ENCODE assay signal across 12 cellular contexts in the genomic region with DNA sequence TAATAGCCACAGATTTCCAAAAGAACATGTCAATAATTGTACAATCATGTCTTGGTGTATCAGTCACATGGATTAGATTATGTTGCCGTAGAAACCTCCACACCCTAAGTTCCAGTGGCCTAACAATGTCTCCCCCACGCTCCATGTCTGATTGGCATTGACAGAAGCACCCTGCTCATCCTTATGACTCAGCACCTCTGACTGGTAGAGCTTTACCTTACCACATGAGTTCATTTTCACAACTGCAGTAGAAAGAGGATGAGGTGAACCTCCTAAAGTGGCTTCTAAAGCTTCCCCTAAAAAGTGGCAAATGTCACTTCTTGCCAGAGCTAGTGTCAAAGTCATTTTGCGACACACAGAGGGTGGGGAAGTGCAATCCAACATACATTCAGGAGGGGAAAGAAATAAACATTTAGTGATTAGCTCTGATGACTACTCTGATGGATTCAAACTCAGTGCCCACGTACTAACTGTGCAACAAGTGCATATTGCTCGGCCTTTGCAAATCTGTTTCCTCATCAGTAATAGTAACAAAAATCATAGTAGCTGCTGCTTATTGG. TPM values are rescaled to one million over a fixed set of nuclear protein-coding genes. Genes with fewer than 3 reads are reported as not detected.
DNase-seq lines count a peak whose midpoint lies in the region; ATAC-seq lines count a peak whose summit lies in the region.
"Had no signal": no experiment of that assay in that cellular context is flagged by ENCODE, and none has a peak within 500 bp of the region (broad histone marks: within the 10 kb centered on the region; RNA-seq: fewer than 3 reads in every experiment).

No MANE protein-coding gene starts in this region.

- no peak overlapping the region for H3K27ac Mint-ChIP-seq in activated naive CD8-positive, alpha-beta T cell treated with anti-CD3 and anti-CD28 coated beads, Interleukin-2, amount 50 U/mL, for 24 hours
- H3K27ac Mint-ChIP-seq in activated naive CD8-positive, alpha-beta T cell treated with anti-CD3 and anti-CD28 coated beads for 36 hours = no peak overlapping the region

- peaks cover 9% of the 10 kb centered on the region for H3K27me3 Mint-ChIP-seq in activated naive CD8-positive, alpha-beta T cell treated with anti-CD3 and anti-CD28 coated beads, Interleukin-2, amount 50 U/mL, for 24 hours
- no peaks in the 10 kb centered on the region for H3K27me3 Mint-ChIP-seq in activated naive CD8-positive, alpha-beta T cell treated with anti-CD3 and anti-CD28 coated beads for 36 hours

- DNase-seq in activated naive CD8-positive, alpha-beta T cell treated with anti-CD3 and anti-CD28 coated beads, Interleukin-2, amount 50 U/mL, for 24 hours = no peak
- no peak for DNase-seq in activated naive CD8-positive, alpha-beta T cell treated with anti-CD3 and anti-CD28 coated beads for 36 hours
- DNase-seq in RPMI8226 = peak; percentile 17
- no peak for DNase-seq in SK-N-DZ (ENCODE audit: low spot score)
- no peak for DNase-seq in KG1 (lab: John Stamatoyannopoulos, UW)
- no peak for DNase-seq in NCI-H1417 (lab: John Stamatoyannopoulos, UW)
- DNase-seq in NCI-H1694 (lab: John Stamatoyannopoulos, UW) = no peak
- DNase-seq: adrenal gland, erythroblast, left cardiac atrium, right cardiac atrium had no signal

- no peaks in the 10 kb centered on the region for H3K4me1 Mint-ChIP-seq in activated naive CD8-positive, alpha-beta T cell treated with anti-CD3 and anti-CD28 coated beads, Interleukin-2, amount 50 U/mL, for 24 hours
- no peaks in the 10 kb centered on the region for H3K4me1 Mint-ChIP-seq in activated naive CD8-positive, alpha-beta T cell treated with anti-CD3 and anti-CD28 coated beads for 36 hours

- no peak overlapping the region for H3K4me3 Mint-ChIP-seq in activated naive CD8-positive, alpha-beta T cell treated with anti-CD3 and anti-CD28 coated beads, Interleukin-2, amount 50 U/mL, for 24 hours
- no peak overlapping the region for H3K4me3 Mint-ChIP-seq in activated naive CD8-positive, alpha-beta T cell treated with anti-CD3 and anti-CD28 coated beads for 36 hours

- peaks cover 6% of the 10 kb centered on the region for H3K9me3 Mint-ChIP-seq in activated naive CD8-positive, alpha-beta T cell treated with anti-CD3 and anti-CD28 coated beads, Interleukin-2, amount 50 U/mL, for 24 hours
- peaks cover 2% of the 10 kb centered on the region for H3K9me3 Mint-ChIP-seq in activated naive CD8-positive, alpha-beta T cell treated with anti-CD3 and anti-CD28 coated beads for 36 hours

- H3K36me3 Mint-ChIP-seq in activated naive CD8-positive, alpha-beta T cell treated with anti-CD3 and anti-CD28 coated beads, Interleukin-2, amount 50 U/mL, for 24 hours (ENCODE audit: low read depth) = peaks cover 5% of the 10 kb centered on the region
- no peaks in the 10 kb centered on the region for H3K36me3 Mint-ChIP-seq in activated naive CD8-positive, alpha-beta T cell treated with anti-CD3 and anti-CD28 coated beads for 36 hours

- peak; percentile 24 for ATAC-seq in activated naive CD8-positive, alpha-beta T cell treated with anti-CD3 and anti-CD28 coated beads, Interleukin-2, amount 50 U/mL, for 24 hours
- ATAC-seq in HG03108 (IDR thresholded peaks at IDR 0.05; ENCODE audit: unreplicated experiment) = peak; percentile 55
- ATAC-seq: right cardiac atrium had no signal

RNA-seq across cellular contexts. Expression of a gene that starts 30.6 kb away (rescaled TPM):
- not detected for total RNA-seq in activated naive CD8-positive, alpha-beta T cell treated with anti-CD3 and anti-CD28 coated beads for 36 hours
- polyA plus RNA-seq in SK-N-DZ (2014; cell fraction: cytosol; rRNA removed) = not detected in 2 replicates
- polyA plus RNA-seq in SK-N-DZ (2014; cell fraction: nucleus; rRNA removed) = not detected in 2 replicates
- total RNA-seq: adrenal gland, left cardiac atrium, right cardiac atrium had no signal
- polyA plus RNA-seq: right cardiac atrium had no signal

RNA-seq across cellular contexts. Expression of a gene that starts 39.5 kb away (rescaled TPM):
- total RNA-seq in activated naive CD8-positive, alpha-beta T cell treated with anti-CD3 and anti-CD28 coated beads for 36 hours = 10 to 100 TPM; 15.9 to 16.8 TPM
- polyA plus RNA-seq in SK-N-DZ (2014; cell fraction: cytosol; rRNA removed) = 24.7 and 25.2 TPM in 2 replicates
- polyA plus RNA-seq in SK-N-DZ (2014; cell fraction: nucleus; rRNA removed) = 20.2 and 23.8 TPM in 2 replicates

RNA-seq across cellular contexts. Expression of a gene that starts 51.8 kb away (rescaled TPM):
- 10 to 100 TPM; 46.4 to 48.0 TPM for total RNA-seq in activated naive CD8-positive, alpha-beta T cell treated with anti-CD3 and anti-CD28 coated beads for 36 hours
- 18.8 and 21.4 TPM in 2 replicates for polyA plus RNA-seq in SK-N-DZ (2014; cell fraction: cytosol; rRNA removed)
- 13.1 and 16.4 TPM in 2 replicates for polyA plus RNA-seq in SK-N-DZ (2014; cell fraction: nucleus; rRNA removed)
